22 cellular contexts compared by ENCODE assay signal in genomic region chr2:41920181-41920580, GRCh38.
A peak's percentile ranks its signal among the peaks of the same experiment; 100 is the strongest.
DNase-seq lines count a peak whose midpoint lies in the region; ATAC-seq, FAIRE-seq and TF ChIP-seq lines count a peak whose summit lies in the region.
"Had no signal": no experiment of that assay in that cellular context is flagged by ENCODE, and none has a peak within 500 bp of the region (broad histone marks: within the 10 kb centered on the region; RNA-seq: fewer than 3 reads in every experiment).

No MANE protein-coding gene starts in this region.

- CTCF ChIA-PET in PC-9 (lab: Charles Lee), result no interaction called here
- CTCF ChIA-PET in K562 (lab: Yijun Ruan, JAX; ENCODE audit: low intra/inter-chr PET ratio), result no interaction called here

- H3K14ac ChIP-seq in trophoblast cell (ENCODE audit: low read length), result no peak overlapping the region

- no peak for ATAC-seq in K562

- H4K12ac ChIP-seq in trophoblast cell (ENCODE audit: low read depth, low read length), result no peak overlapping the region

- no peak overlapping the region for H3K4ac ChIP-seq in trophoblast cell (ENCODE audit: low read depth, low read length)

- no peaks in the 10 kb centered on the region for H3K36me3 ChIP-seq in PC-9 (ENCODE audit: low read depth)
- no peaks in the 10 kb centered on the region for H3K36me3 ChIP-seq in K562 (ENCODE audit: control insufficient read depth, insufficient read depth, low read length)
- H3K36me3 ChIP-seq in trophoblast cell (ENCODE audit: control insufficient read depth in 1 of 2, insufficient read depth in 2 of 2, low read length in 2 of 2), result no peaks in the 10 kb centered on the region
- no peaks in the 10 kb centered on the region for H3K36me3 ChIP-seq in transverse colon
- H3K36me3 ChIP-seq: BE2C, BLaER1 had no signal

- 2% methylated on average over 3 of the region's 3 CpGs for WGBS in K562 (ENCODE audit: insufficient coverage, low coverage, missing lambda C conversion rate)
- no CpG with 5 or more reads among the region's 3 CpGs for WGBS in trophoblast cell (ENCODE audit: extremely low coverage, insufficient coverage, insufficient read length)
- WGBS in transverse colon (ENCODE audit: low coverage in 1 of 2), 2 donors, result 93 to 96% methylated on average over 3 of the region's 3 CpGs

- H3K9me3 ChIP-seq in PC-9 (ENCODE audit: insufficient read depth, low read depth), result peaks cover 3% of the 10 kb centered on the region; the same call in 1 of the 2 replicates
- H3K9me3 ChIP-seq in K562 (replicated peaks; ENCODE audit: control insufficient read depth, insufficient read depth, low read depth, low read length), result no peaks in the 10 kb centered on the region
- H3K9me3 ChIP-seq in trophoblast cell (ENCODE audit: insufficient read depth, low read depth, low read length), result no peaks in the 10 kb centered on the region
- H3K9me3 ChIP-seq in transverse colon, result no peaks in the 10 kb centered on the region
- H3K9me3 ChIP-seq: BE2C had no signal

- no peak overlapping the region for H4K8ac ChIP-seq in trophoblast cell (ENCODE audit: low read depth, low read length)

- in situ Hi-C loops in K562 (cut with MboI) (no loop called here), transverse colon (cut with MboI; ENCODE audit: low pct_ligation_motif_present in 1 of 4, low pct_unique_long_range_greater_than_20kb in 1 of 4, low sequenced_read_pairs in 3 of 4) (no loop called here)

- H2AFZ ChIP-seq in PC-9, result no peak overlapping the region
- H2AFZ ChIP-seq in K562 (ENCODE audit: low read depth, low read length), result no peak overlapping the region
- no peak overlapping the region for H2AFZ ChIP-seq in trophoblast cell (ENCODE audit: insufficient read depth, low read length, poor library complexity)

- BruUV-seq in PC-9 (replicated peaks; lab: Mats Ljungman, UMichigan), result no TSS peak
- BruUV-seq in K562 (replicated peaks; lab: Mats Ljungman, UMichigan), result no TSS peak

- no peak overlapping the region for H2BK120ac ChIP-seq in trophoblast cell (ENCODE audit: insufficient read depth, low read length, poor library complexity)

- H2BK5ac ChIP-seq in trophoblast cell (ENCODE audit: low read depth, low read length, poor library complexity), result no peak overlapping the region

- no peaks in the 10 kb centered on the region for H3K9me1 ChIP-seq in K562 (ENCODE audit: control insufficient read depth, insufficient read depth, low read length)

- no peak overlapping the region for H2BK12ac ChIP-seq in trophoblast cell (ENCODE audit: low read length)

- H3K23ac ChIP-seq in trophoblast cell (ENCODE audit: low read length), result no peak overlapping the region

- H4K20me1 ChIP-seq in PC-9 (ENCODE audit: insufficient read depth) (no peaks in the 10 kb centered on the region), K562 (replicated peaks; ENCODE audit: control insufficient read depth, insufficient read depth, low read length) (no peaks in the 10 kb centered on the region)
- H4K20me1 ChIP-seq: BLaER1 had no signal

- no peaks in the 10 kb centered on the region for H3K9me2 ChIP-seq in PC-9 (ENCODE audit: insufficient read depth)

- H3K4me2 ChIP-seq in PC-9, result no peak overlapping the region; the same call in 1 of the 2 replicates
- H3K4me2 ChIP-seq in K562 (ENCODE audit: insufficient read depth, low read length), result no peak overlapping the region
- H3K4me2 ChIP-seq in trophoblast cell (ENCODE audit: low read length), result no peak overlapping the region
- H3K4me2 ChIP-seq: BLaER1 had no signal

- H2AK5ac ChIP-seq in trophoblast cell (ENCODE audit: low read length), result no peak overlapping the region

- POLR2A ChIA-PET in PC-9 (lab: Charles Lee; ENCODE audit: unreplicated experiment), result interaction anchor here (0.6 kb wide), 1 partner anchor 47 kb away, joined by 3 read pairs; no protein-coding TSS in a partner anchor
- POLR2A ChIA-PET in K562 (lab: Yijun Ruan, JAX), result interaction anchor here (0.6 to 1.5 kb wide), 4 partner anchors 12 to 157 kb away, joined by 3 read pairs; no protein-coding TSS in a partner anchor

- peaks cover 26% of the 10 kb centered on the region for H3F3A ChIP-seq in PC-9 (ENCODE audit: insufficient read depth, low read depth)

- H3K4me3 ChIP-seq in PC-9 (no peak overlapping the region), K562 (no peak overlapping the region), trophoblast cell (ENCODE audit: low read depth, low read length) (no peak overlapping the region), transverse colon (no peak overlapping the region)
- H3K4me3 ChIP-seq: BLaER1 had no signal

- TF ChIP-seq CTCF in PC-9 (conservative IDR thresholded peaks at IDR 0.05), result no peak
- TF ChIP-seq CTCF in K562 (IDR thresholded peaks at IDR 0.05 in 2 of 3, conservative IDR thresholded peaks at IDR 0.05 in 1 of 3; ENCODE audit: insufficient read depth in 2 of 3, low read depth in 1 of 3, low read length in 3 of 3), result no peak
- no peak for TF ChIP-seq CTCF in transverse colon (IDR thresholded peaks at IDR 0.05)

- H3K27ac ChIP-seq in PC-9, result peak overlapping the region; percentile 76; the same call in 1 of the 2 replicates
- H3K27ac ChIP-seq in K562 (ENCODE audit: extremely low read depth, low read depth, low read length), result no peak overlapping the region
- H3K27ac ChIP-seq in trophoblast cell (ENCODE audit: low read depth, low read length), result no peak overlapping the region
- H3K27ac ChIP-seq in transverse colon, result no peak overlapping the region
- H3K27ac ChIP-seq: BLaER1 had no signal

- DNase-seq in PC-9 (no peak), K562 (ENCODE audit: extremely low read depth in 1 of 4, low spot score in 3 of 4) (peak in 2 of 4 experiments; percentile 24 to 30), trophoblast cell (no peak), transverse colon (no peak), H4 (ENCODE audit: low spot score) (no peak), D341Med (ENCODE audit: low spot score) (no peak)
- no peak for DNase-seq in stimulated activated CD4-positive, alpha-beta T cell treated with anti-CD3 and anti-CD28 coated beads, Interleukin-4, amount 100 ng/mL, for 1 hour
- DNase-seq: 8988T; ACHN; BE2C; C1 segment of cervical spinal cord; CD4-positive, alpha-beta memory T cell; CD4-positive, CD25-positive, alpha-beta regulatory T cell; CD8-positive, alpha-beta memory T cell; COR-L47; DMS79 treated with DMSO at 0.1 percent for 48 hours; GF-D8 had no signal

- TF ChIP-seq RAD21 in K562 (CRISPR knock-in tag; conservative IDR thresholded peaks at IDR 0.05 in 1 of 2, IDR thresholded peaks at IDR 0.05 in 1 of 2), result no peak

- H3K27me3 ChIP-seq in PC-9 (ENCODE audit: insufficient read depth, low read depth) (no peaks in the 10 kb centered on the region), K562 (ENCODE audit: control insufficient read depth in 2 of 2, insufficient read depth in 2 of 2, low read length in 2 of 2) (no peaks in the 10 kb centered on the region; a peak in 2 of 5 replicates), trophoblast cell (ENCODE audit: insufficient read depth, low read length) (no peaks in the 10 kb centered on the region), transverse colon (no peaks in the 10 kb centered on the region)
- H3K27me3 ChIP-seq: BE2C, BLaER1 had no signal

- H3K79me1 ChIP-seq in trophoblast cell (ENCODE audit: low read length), result peaks cover 7% of the 10 kb centered on the region

- TF ChIP-seq EP300 in K562 (IDR thresholded peaks at IDR 0.05; ENCODE audit: low read length) (no peak), transverse colon (IDR thresholded peaks at IDR 0.05; ENCODE audit: low read depth) (no peak)

- peak overlapping the region; percentile 42 for H4K91ac ChIP-seq in trophoblast cell (ENCODE audit: low read depth, low read length)

- no peaks in the 10 kb centered on the region for H3K79me2 ChIP-seq in PC-9 (ENCODE audit: low read depth)
- H3K79me2 ChIP-seq in K562 (ENCODE audit: control insufficient read depth, insufficient read depth, low read length), result no peaks in the 10 kb centered on the region
- no peaks in the 10 kb centered on the region for H3K79me2 ChIP-seq in trophoblast cell (ENCODE audit: control insufficient read depth, insufficient read depth, low read length, poor library complexity)

- H3K4me1 ChIP-seq in PC-9 (replicated peaks; ENCODE audit: insufficient read depth) (peaks cover 33% of the 10 kb centered on the region), K562 (replicated peaks in 1 of 2; ENCODE audit: control insufficient read depth in 2 of 2, insufficient read depth in 2 of 2, low read length in 2 of 2) (no peaks in the 10 kb centered on the region), trophoblast cell (ENCODE audit: control insufficient read depth in 1 of 2, insufficient read depth in 2 of 2, low read length in 2 of 2) (peaks cover 8 to 22% of the 10 kb centered on the region in 2 experiments), transverse colon (peaks cover 0 to 15% (median 4%) of the 10 kb centered on the region in 4 donors)
- H3K4me1 ChIP-seq: BE2C, BLaER1 had no signal

- H3K18ac ChIP-seq in trophoblast cell (ENCODE audit: low read length), result no peak overlapping the region

- FAIRE-seq in K562 (lab: Jason Lieb, UNC), result no peak
- FAIRE-seq: A204.1, D721Med, G401.6, GM12891 had no signal

- H3K9ac ChIP-seq in K562 (ENCODE audit: insufficient read depth in 1 of 2, low read depth in 2 of 2, low read length in 2 of 2), result no peak overlapping the region
- H3K9ac ChIP-seq in trophoblast cell (ENCODE audit: low read length), result no peak overlapping the region
- H3K9ac ChIP-seq: BLaER1 had no signal

- intact Hi-C loops in PC-9 (cut with micrococcal nuclease; ENCODE audit: unreplicated experiment) (loop anchor here (5.0 kb wide), 1 partner anchor 127 kb away; the partner anchor contains the start of gene PKDCC), K562 (cut with micrococcal nuclease) (no loop called here), transverse colon (cut with DNase I; ENCODE audit: low total_unique reads) (no loop called here)

- TF ChIP-seq POLR2A in K562 (conservative IDR thresholded peaks at IDR 0.05) (no peak), transverse colon (IDR thresholded peaks at IDR 0.05) (no peak)

TF ChIP-seq in K562, 482 proteins besides CTCF, POLR2A, EP300 and RAD21 (continues in another document):
- TF ChIP-seq CBFA2T2 (conservative IDR thresholded peaks at IDR 0.05), result peak; percentile 33; the same call in 1 of the 2 replicates
- TF ChIP-seq ZFX (CRISPR knock-in tag; IDR thresholded peaks at IDR 0.05), result peak; percentile 80
- TF ChIP-seq ZNF561 (CRISPR knock-in tag; conservative IDR thresholded peaks at IDR 0.05), result no peak
